In the genomic region with DNA sequence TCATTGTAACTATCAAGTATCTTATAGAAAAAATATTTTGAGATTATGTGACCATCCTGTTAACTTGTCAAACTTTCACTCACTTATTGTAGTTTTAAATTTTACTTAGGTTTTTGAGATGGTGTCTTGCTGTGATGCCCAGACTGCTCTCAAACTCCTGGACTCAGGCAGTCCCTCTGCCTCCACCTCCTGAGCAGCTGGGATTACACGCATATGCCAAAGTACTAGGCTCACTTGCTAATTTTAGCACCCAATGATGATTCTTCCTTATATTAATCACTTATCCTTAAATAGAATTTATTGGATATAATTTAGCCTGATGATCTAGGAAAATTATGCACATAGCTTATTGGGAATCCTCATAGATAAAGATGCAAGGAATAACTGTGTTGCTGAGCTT, we compare ENCODE assay signal across 32 cellular contexts.
"Had no signal": no experiment of that assay in that cellular context is flagged by ENCODE, and none has a peak within 500 bp of the region (broad histone marks: within the 10 kb centered on the region; RNA-seq: fewer than 3 reads in every experiment).

No MANE protein-coding gene starts in this region.

- DNase-seq: activated CD4-positive, alpha-beta memory T cell treated with anti-CD3 and anti-CD28 coated beads, Interleukin-2, amount 10 ng/mL, durations not matched to agents 7 days and 5 days; activated CD4-positive, alpha-beta T cell treated with anti-CD3 and anti-CD28 coated beads for 1 hour; activated CD4-positive, alpha-beta T cell treated with anti-CD3 and anti-CD28 coated beads for 36 hours; activated CD4-positive, alpha-beta T cell treated with anti-CD3 and anti-CD28 coated beads for 48 hours; activated CD4-positive, alpha-beta T cell treated with anti-CD3 and anti-CD28 coated beads, Interleukin-2, amount 10 ng/mL, durations not matched to agents 7 days and 5 days; activated CD4-positive, alpha-beta T cell treated with anti-CD3 and anti-CD28 coated beads, Interleukin-2, amount 50 U/mL, for 48 hours; activated CD4-positive, CD25-positive, alpha-beta regulatory T cell; activated CD8-positive, alpha-beta memory T cell treated with anti-CD3 and anti-CD28 coated beads for 24 hours; activated CD8-positive, alpha-beta memory T cell treated with anti-CD3 and anti-CD28 coated beads, Interleukin-2, amount 10 ng/mL, durations not matched to agents 7 days and 5 days; activated CD8-positive, alpha-beta memory T cell treated with anti-CD3 and anti-CD28 coated beads, Interleukin-2, amount 50 U/mL, for 48 hours; activated CD8-positive, alpha-beta T cell treated with anti-CD3 and anti-CD28 coated beads, Interleukin-2, amount 10 ng/mL, durations not matched to agents 7 days and 5 days; activated effector memory CD4-positive, alpha-beta T cell treated with Interleukin-2 at 50 U/mL for 16 hours; activated gamma-delta T cell; activated naive CD4-positive, alpha-beta T cell treated with anti-CD3 and anti-CD28 coated beads for 36 hours; activated naive CD4-positive, alpha-beta T cell treated with anti-CD3 and anti-CD28 coated beads, Interleukin-2, amount 50 U/mL, for 16 hours; activated naive CD8-positive, alpha-beta T cell treated with anti-CD3 and anti-CD28 coated beads for 36 hours; activated T-cell treated with anti-CD3 and anti-CD28 coated beads, Interleukin-2, amount 50 U/mL, for 24 hours; activated T-cell treated with anti-CD3 and anti-CD28 coated beads, Interleukin-2, amount 50 U/mL, for 48 hours; adrenal gland; amniotic stem cell; aorta; caudate nucleus; cerebellar nuclear complex; SW 1271; T-helper 1 cell; T-helper 2 cell; T-helper 9 cell; WERI-Rb-1 had no signal

- H3K4me1 ChIP-seq: adrenal gland had no signal

- H3K9me3 ChIP-seq: adrenal gland had no signal

- H3K36me3 ChIP-seq: adrenal gland, cardiac muscle cell had no signal

- H3K4me3 ChIP-seq: adrenal gland, cardiac muscle cell had no signal

- ATAC-seq: activated CD4-positive, alpha-beta T cell treated with anti-CD3 and anti-CD28 coated beads for 36 hours; activated CD4-positive, CD25-positive, alpha-beta regulatory T cell treated with anti-CD3 and anti-CD28 coated beads, Interleukin-2, amount 50 U/mL, for 24 hours; activated CD8-positive, alpha-beta memory T cell treated with anti-CD3 and anti-CD28 coated beads, Interleukin-2, amount 10 ng/mL, durations not matched to agents 7 days and 5 days; activated CD8-positive, alpha-beta T cell treated with anti-CD3 and anti-CD28 coated beads, Interleukin-2, amount 10 ng/mL, durations not matched to agents 7 days and 5 days; activated naive CD4-positive, alpha-beta T cell treated with anti-CD3 and anti-CD28 coated beads, Interleukin-2, amount 50 U/mL, for 72 hours; WTC11 had no signal

- H3K27ac ChIP-seq: adrenal gland, cardiac muscle cell, WERI-Rb-1 had no signal

- H3K27me3 ChIP-seq: adrenal gland, cardiac muscle cell had no signal
